Comparison of ENCODE assay signal across 1 cellular context in genomic region chr5:150694638-150695037, GRCh38.
TF ChIP-seq lines count a peak whose summit lies in the region.

No MANE protein-coding gene starts in this region.

TF ChIP-seq in SK-N-SH, 30 proteins besides CTCF, POLR2A, EP300 and RAD21 (continued from another document):
- TF ChIP-seq PBX3 (IDR thresholded peaks at IDR 0.05), result peak; percentile 94
- TF ChIP-seq POLR2AphosphoS5 (IDR thresholded peaks at IDR 0.05; ENCODE audit: low read depth, low read length), result peak; percentile 70; the same call in 1 of the 2 replicates
- peak; percentile 37; the same call in 1 of the 2 replicates for TF ChIP-seq RXRA (IDR thresholded peaks at IDR 0.05; ENCODE audit: borderline replicate concordance, low read depth)
- no peak for TF ChIP-seq REST (IDR thresholded peaks at IDR 0.05; ENCODE audit: low read depth, low read length)
- TF ChIP-seq NFIC (IDR thresholded peaks at IDR 0.05; ENCODE audit: borderline replicate concordance), result peak; percentile 97
- peak; percentile 75 for TF ChIP-seq JUND (IDR thresholded peaks at IDR 0.05)
- peak; percentile 51; the same call in 1 of the 2 replicates for TF ChIP-seq ZBTB33 (IDR thresholded peaks at IDR 0.05; ENCODE audit: borderline replicate concordance, low read depth)
- TF ChIP-seq TEAD4 (IDR thresholded peaks at IDR 0.05; ENCODE audit: borderline replicate concordance, insufficient read depth), result peak; percentile 78
